8 cellular contexts compared by ENCODE assay signal in the genomic region with DNA sequence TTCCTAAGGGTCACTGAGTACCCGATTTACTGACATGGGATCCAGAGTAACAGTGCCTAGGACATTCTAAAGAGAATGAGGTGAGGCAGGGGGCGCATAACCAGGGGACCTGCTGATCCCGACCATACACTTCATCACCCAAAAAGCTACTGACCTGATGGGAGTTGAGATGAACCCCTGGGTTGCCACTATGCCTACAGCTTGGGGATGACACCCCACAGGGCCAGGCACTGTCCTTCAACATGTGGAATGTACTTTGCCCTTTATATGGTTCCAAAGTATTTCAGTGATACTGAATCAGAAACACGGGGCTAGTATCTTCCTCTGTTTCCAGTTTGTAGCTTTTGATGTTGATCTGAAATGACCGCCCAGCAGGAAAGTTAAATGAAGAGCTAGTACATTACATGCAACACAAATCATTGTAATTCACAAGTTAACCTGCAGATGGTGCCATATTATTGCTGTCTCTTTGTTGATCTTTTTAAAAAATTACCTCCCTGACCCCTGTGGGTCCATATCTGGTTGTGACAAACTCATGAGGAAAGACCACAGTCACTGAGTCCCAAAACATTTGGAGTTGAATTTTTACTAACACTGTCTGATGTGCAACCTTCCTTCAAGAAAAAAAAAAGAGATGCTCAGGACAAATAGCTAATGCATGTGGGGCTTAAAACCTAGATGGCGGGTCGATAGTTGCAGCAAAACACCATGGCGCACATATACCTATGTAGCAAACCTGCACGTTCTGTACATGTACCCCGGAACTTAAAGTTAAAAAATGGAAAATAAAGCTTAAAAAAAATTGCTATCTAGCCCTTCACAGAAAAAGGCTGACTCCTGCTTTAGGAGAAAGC. TPM values are rescaled to one million over a fixed set of nuclear protein-coding genes. Genes with fewer than 3 reads are reported as not detected.
A peak's percentile ranks its signal among the peaks of the same experiment; 100 is the strongest.
DNase-seq lines count a peak whose midpoint lies in the region; ATAC-seq, FAIRE-seq and TF ChIP-seq lines count a peak whose summit lies in the region.

No MANE protein-coding gene starts in this region.

- H3K36me3 Mint-ChIP-seq in stimulated activated memory B cell treated with anti-CD40 and anti-IgM and Interleukin-4, amounts not matched to agents 10 μg/mL and 1 μg/mL and 100 μg/mL, for 72 hours, result no peaks in the 10 kb centered on the region

- no peak overlapping the region for H3K4me3 Mint-ChIP-seq in stimulated activated memory B cell treated with anti-CD40 and anti-IgM and Interleukin-4, amounts not matched to agents 10 μg/mL and 1 μg/mL and 100 μg/mL, for 72 hours

- H3K4me3 ChIP-seq in bronchial epithelial cell (ENCODE audit: low read depth, low read length), result no peak overlapping the region

- no peaks in the 10 kb centered on the region for H3K4me1 Mint-ChIP-seq in stimulated activated memory B cell treated with anti-CD40 and anti-IgM and Interleukin-4, amounts not matched to agents 10 μg/mL and 1 μg/mL and 100 μg/mL, for 72 hours

- TF ChIP-seq CTCF in bronchial epithelial cell (IDR thresholded peaks at IDR 0.05; ENCODE audit: insufficient read depth, low read length, severe bottlenecking), result peak; percentile 63

- POLR2A ChIA-PET in HEK293T (lab: Yijun Ruan, JAX), result interaction anchor here (1.2 kb wide), 1 partner anchor 246 kb away, joined by 4 read pairs; no protein-coding TSS in a partner anchor

- ATAC-seq in stimulated activated memory B cell treated with anti-CD40 and anti-IgM and Interleukin-4, amounts not matched to agents 10 μg/mL and 1 μg/mL and 100 μg/mL, for 72 hours, result no peak

- no peaks in the 10 kb centered on the region for H3K36me3 ChIP-seq in bronchial epithelial cell (ENCODE audit: control insufficient read depth, insufficient read depth, low read length)

- peaks cover 2% of the 10 kb centered on the region for H3K9me3 Mint-ChIP-seq in stimulated activated memory B cell treated with anti-CD40 and anti-IgM and Interleukin-4, amounts not matched to agents 10 μg/mL and 1 μg/mL and 100 μg/mL, for 72 hours

- FAIRE-seq in bronchial epithelial cell (lab: Jason Lieb, UNC), result no peak

- peaks cover 32% of the 10 kb centered on the region for H3K27me3 Mint-ChIP-seq in stimulated activated memory B cell treated with anti-CD40 and anti-IgM and Interleukin-4, amounts not matched to agents 10 μg/mL and 1 μg/mL and 100 μg/mL, for 72 hours

- CTCF ChIA-PET in HEK293T (lab: Yijun Ruan, JAX), result interaction anchor here (0.5 to 2.3 kb wide), 15 partner anchors 9 to 1741 kb away, joined by 3 to 15 read pairs (median 3); no protein-coding TSS in a partner anchor

- no peak overlapping the region for H3K27ac Mint-ChIP-seq in stimulated activated memory B cell treated with anti-CD40 and anti-IgM and Interleukin-4, amounts not matched to agents 10 μg/mL and 1 μg/mL and 100 μg/mL, for 72 hours

- DNase-seq in NCI-H2171 treated with DMSO at 0.1 percent for 48 hours (lab: John Stamatoyannopoulos, UW) (peak; percentile 8), NCI-H2171 (lab: John Stamatoyannopoulos, UW) (no peak), HEK293T (ENCODE audit: extremely low spot score) (peak; percentile 51), NCI-H69 (lab: John Stamatoyannopoulos, UW) (peak; percentile 71), bronchial epithelial cell (ENCODE audit: low read depth) (peak; percentile 54), medulla oblongata (ENCODE audit: extremely low spot score) (peak; percentile 10), UCSD-AML1 (lab: John Stamatoyannopoulos, UW; ENCODE audit: unreplicated experiment) (no peak)

- H3K27me3 ChIP-seq in bronchial epithelial cell (ENCODE audit: control insufficient read depth, insufficient read depth, low read length), result no peaks in the 10 kb centered on the region

TF ChIP-seq in HEK293T, 16 proteins besides CTCF, POLR2A, EP300 and RAD21:
- no peak for TF ChIP-seq L3MBTL2 (conservative IDR thresholded peaks at IDR 0.05)
- no peak for TF ChIP-seq FOXM1 (IDR thresholded peaks at IDR 0.05; ENCODE audit: borderline replicate concordance)
- no peak for TF ChIP-seq ARNT (IDR thresholded peaks at IDR 0.05)
- TF ChIP-seq ELF4 (IDR thresholded peaks at IDR 0.05), result no peak
- no peak for TF ChIP-seq FOXA1 (IDR thresholded peaks at IDR 0.05)
- TF ChIP-seq BHLHE40 (IDR thresholded peaks at IDR 0.05; ENCODE audit: borderline replicate concordance), result no peak
- TF ChIP-seq SP1 (IDR thresholded peaks at IDR 0.05), result no peak
- TF ChIP-seq CTBP1 (IDR thresholded peaks at IDR 0.05; ENCODE audit: borderline replicate concordance), result no peak
- no peak for TF ChIP-seq TARDBP (IDR thresholded peaks at IDR 0.05)
- no peak for TF ChIP-seq NFRKB (IDR thresholded peaks at IDR 0.05)
- no peak for TF ChIP-seq LEF1 (IDR thresholded peaks at IDR 0.05; ENCODE audit: borderline replicate concordance)
- TF ChIP-seq PKNOX1 (IDR thresholded peaks at IDR 0.05), result no peak
- TF ChIP-seq FOXK2 (IDR thresholded peaks at IDR 0.05), result no peak
- TF ChIP-seq ZNF384 (IDR thresholded peaks at IDR 0.05), result no peak

RNA-seq across cellular contexts. Expression of gene GCNT2, which starts 42.7 kb away (rescaled TPM):
- 10.3 and 15.5 TPM in 2 replicates for total RNA-seq in bronchial epithelial cell

Comparison
In these comparisons a context has a peak if more than half of its experiments do, and no peak if none do; other contexts are left out.
1. DNase-seq: peak in NCI-H2171 treated with DMSO at 0.1 percent for 48 hours (single experiment), HEK293T (single experiment), NCI-H69 (single experiment), bronchial epithelial cell (single experiment) and medulla oblongata (single experiment); none in NCI-H2171 (single experiment) and UCSD-AML1 (single experiment).